In genomic region chr19:1439525-1440417, GRCh38 we compare ENCODE assay signal across 8 cellular contexts. TPM values are rescaled to one million over a fixed set of nuclear protein-coding genes. Genes with fewer than 3 reads are reported as not detected.
A peak's percentile ranks its signal among the peaks of the same experiment; 100 is the strongest.
DNase-seq lines count a peak whose midpoint lies in the region; ATAC-seq, FAIRE-seq and TF ChIP-seq lines count a peak whose summit lies in the region.
"Not testable (repeated sequence)": the region's sequence is repeated elsewhere in the genome, so short reads cannot be mapped to it uniquely, and the experiment has no call there.

No MANE protein-coding gene starts in this region.

- not testable (repeated sequence) for FAIRE-seq in RCC 7860 (lab: Jason Lieb, UNC)

- H3K4me3 ChIP-seq in BE2C (ENCODE audit: low read depth, low read length) (peak overlapping the region; percentile 72), colonic mucosa (peak overlapping the region; percentile 73), heart right ventricle (peak overlapping the region in 9 of 10 donors; percentile 63 to 99 (median 88)), muscle layer of colon (ENCODE audit: low read depth in 1 of 2, low read length in 2 of 2) (peak overlapping the region; percentile 63 to 87), smooth muscle cell (peak overlapping the region; percentile 72)

- DNase-seq in BE2C; HEK293T (ENCODE audit: extremely low spot score); activated T-helper 1 cell treated with anti-CD3 and anti-CD28 coated beads, Interleukin-12 subunit alpha, Interleukin-12 subunit beta, Interleukin-2, Interleukin-4 antibody, amounts not matched to agents 30 ng/mL and 10 ng/mL and 1 ng/mL, durations not matched to agents 14 hours and 24 hours and 36 hours (ENCODE audit: low spot score); colonic mucosa; heart right ventricle; smooth muscle cell (lab: John Stamatoyannopoulos, UW; ENCODE audit: unreplicated experiment): not testable (repeated sequence)
- peak; percentile 49 for DNase-seq in RCC 7860 (ENCODE audit: low spot score)

- H3K9ac ChIP-seq in colonic mucosa (ENCODE audit: low read depth in 2 of 2, low read length in 2 of 2): peak overlapping the region; percentile 81 to 90
- peak overlapping the region; percentile 50 for H3K9ac ChIP-seq in muscle layer of colon (ENCODE audit: low read length)
- H3K9ac ChIP-seq in smooth muscle cell (ENCODE audit: low read depth): peak overlapping the region; percentile 95

- H3K36me3 ChIP-seq in BE2C: peaks cover 45% of the 10 kb centered on the region
- peaks cover 17% of the 10 kb centered on the region for H3K36me3 ChIP-seq in colonic mucosa
- H3K36me3 ChIP-seq in heart right ventricle: peaks cover 0 to 54% (median 28%) of the 10 kb centered on the region in 9 donors
- H3K36me3 ChIP-seq in muscle layer of colon (ENCODE audit: insufficient read depth, low read length): peaks cover 24% of the 10 kb centered on the region
- not testable (repeated sequence) for H3K36me3 ChIP-seq in smooth muscle cell (ENCODE audit: low read depth)

- peaks cover 32% of the 10 kb centered on the region for H3F3A ChIP-seq in smooth muscle cell (ENCODE audit: low read depth)

- H3K4me1 Mint-ChIP-seq in activated T-helper 1 cell treated with anti-CD3 and anti-CD28 coated beads, Interleukin-12 subunit alpha, Interleukin-12 subunit beta, Interleukin-2, Interleukin-4 antibody, amounts not matched to agents 30 ng/mL and 10 ng/mL and 1 ng/mL, durations not matched to agents 14 hours and 24 hours and 36 hours (ENCODE audit: low read depth): not testable (repeated sequence)

- H3K27me3 ChIP-seq in BE2C; colonic mucosa; heart right ventricle; muscle layer of colon (ENCODE audit: control insufficient read depth in 1 of 2, insufficient read depth in 2 of 2, low read length in 2 of 2); smooth muscle cell (ENCODE audit: low read depth): not testable (repeated sequence)

- intact Hi-C loops in activated T-helper 1 cell treated with anti-CD3 and anti-CD28 coated beads, Interleukin-12 subunit alpha, Interleukin-12 subunit beta, Interleukin-2, Interleukin-4 antibody, amounts not matched to agents 30 ng/mL and 10 ng/mL and 1 ng/mL, durations not matched to agents 14 hours and 24 hours and 36 hours (cut with micrococcal nuclease): loop anchor here (2.0 kb wide), 2 partner anchors 39 to 987 kb away; partner anchors contain the start of genes C19orf25 and TIMM13
- intact Hi-C loops in colonic mucosa (cut with DNase I): not testable (repeated sequence)
- intact Hi-C loops in heart right ventricle (cut with DNase I): loop anchor here in 3 of 10 donors (5.0 to 10.0 kb wide), 2 partner anchors 75 to 162 kb away; partner anchors contain the start of genes ADAMTSL5 (in 2 of the 3) and FAM174C (in 1 of the 3)

- not testable (repeated sequence) for H3K9me3 Mint-ChIP-seq in activated T-helper 1 cell treated with anti-CD3 and anti-CD28 coated beads, Interleukin-12 subunit alpha, Interleukin-12 subunit beta, Interleukin-2, Interleukin-4 antibody, amounts not matched to agents 30 ng/mL and 10 ng/mL and 1 ng/mL, durations not matched to agents 14 hours and 24 hours and 36 hours

- WGBS in heart right ventricle, 2 donors: 82 to 85% methylated on average over 56 to 57 of the region's 57 CpGs
- WGBS in smooth muscle cell (ENCODE audit: low lambda C conversion rate): 84% methylated on average over 57 of the region's 57 CpGs

- POLR2A ChIA-PET in HEK293T (lab: Yijun Ruan, JAX): interaction anchor here (0.7 to 1.2 kb wide), 3 partner anchors 13 to 171 kb away, joined by 3 read pairs; partner anchors contain the start of gene CIRBP

- TF ChIP-seq CTCF in BE2C (IDR thresholded peaks at IDR 0.05; ENCODE audit: low read depth, low read length); colonic mucosa (IDR thresholded peaks at IDR 0.05); heart right ventricle (IDR thresholded peaks at IDR 0.05); smooth muscle cell (IDR thresholded peaks at IDR 0.05; ENCODE audit: borderline replicate concordance, insufficient read depth, poor library complexity, severe bottlenecking): not testable (repeated sequence)

- ATAC-seq in heart right ventricle: not testable (repeated sequence)

- peak overlapping the region; percentile 97 for H3K4me2 ChIP-seq in smooth muscle cell

- not testable (repeated sequence) for H3K27me3 Mint-ChIP-seq in activated T-helper 1 cell treated with anti-CD3 and anti-CD28 coated beads, Interleukin-12 subunit alpha, Interleukin-12 subunit beta, Interleukin-2, Interleukin-4 antibody, amounts not matched to agents 30 ng/mL and 10 ng/mL and 1 ng/mL, durations not matched to agents 14 hours and 24 hours and 36 hours (ENCODE audit: insufficient read depth)

- CTCF ChIA-PET in HEK293T (lab: Yijun Ruan, JAX): interaction anchor here (0.7 kb wide), 1 partner anchor 30 kb away, joined by 5 read pairs; no protein-coding TSS in a partner anchor

- peak overlapping the region; percentile 98 for H3K4me3 Mint-ChIP-seq in activated T-helper 1 cell treated with anti-CD3 and anti-CD28 coated beads, Interleukin-12 subunit alpha, Interleukin-12 subunit beta, Interleukin-2, Interleukin-4 antibody, amounts not matched to agents 30 ng/mL and 10 ng/mL and 1 ng/mL, durations not matched to agents 14 hours and 24 hours and 36 hours

- H3K27ac ChIP-seq in colonic mucosa; muscle layer of colon (ENCODE audit: low read depth, low read length); smooth muscle cell (ENCODE audit: low read depth): not testable (repeated sequence)
- peak overlapping the region in 3 of 10 donors; percentile 89 to 94 (median 91) for H3K27ac ChIP-seq in heart right ventricle

- H3K79me2 ChIP-seq in smooth muscle cell (ENCODE audit: low read depth): peaks cover 37% of the 10 kb centered on the region

- not testable (repeated sequence) for H2AFZ ChIP-seq in smooth muscle cell (ENCODE audit: low read depth)

- H3K9me3 ChIP-seq in BE2C; colonic mucosa; heart right ventricle; muscle layer of colon (ENCODE audit: low read length); smooth muscle cell (replicated peaks; ENCODE audit: low read depth): not testable (repeated sequence)

- H4K20me1 ChIP-seq in smooth muscle cell (ENCODE audit: low read depth): peaks cover 72% of the 10 kb centered on the region

- H3K4me1 ChIP-seq in BE2C; smooth muscle cell (ENCODE audit: low read depth): not testable (repeated sequence)
- peaks cover 12% of the 10 kb centered on the region for H3K4me1 ChIP-seq in colonic mucosa
- peaks cover 6 to 34% (median 27%) of the 10 kb centered on the region in 9 donors for H3K4me1 ChIP-seq in heart right ventricle
- peaks cover 14% of the 10 kb centered on the region for H3K4me1 ChIP-seq in muscle layer of colon (ENCODE audit: insufficient read depth, low read length)

- peaks cover 43% of the 10 kb centered on the region for H3K36me3 Mint-ChIP-seq in activated T-helper 1 cell treated with anti-CD3 and anti-CD28 coated beads, Interleukin-12 subunit alpha, Interleukin-12 subunit beta, Interleukin-2, Interleukin-4 antibody, amounts not matched to agents 30 ng/mL and 10 ng/mL and 1 ng/mL, durations not matched to agents 14 hours and 24 hours and 36 hours (ENCODE audit: low read depth)

- H3K27ac Mint-ChIP-seq in activated T-helper 1 cell treated with anti-CD3 and anti-CD28 coated beads, Interleukin-12 subunit alpha, Interleukin-12 subunit beta, Interleukin-2, Interleukin-4 antibody, amounts not matched to agents 30 ng/mL and 10 ng/mL and 1 ng/mL, durations not matched to agents 14 hours and 24 hours and 36 hours: peak overlapping the region; percentile 67

RNA-seq across cellular contexts. Expression of gene RPS15, which starts 1.6 kb away (rescaled TPM):
- polyA plus RNA-seq in BE2C (2012; ENCODE audit: insufficient read depth, insufficient read length, low read depth): 4,587 TPM
- 1,387 and 1,455 TPM in 2 replicates for total RNA-seq in activated T-helper 1 cell treated with anti-CD3 and anti-CD28 coated beads, Interleukin-12 subunit alpha, Interleukin-12 subunit beta, Interleukin-2, Interleukin-4 antibody, amounts not matched to agents 30 ng/mL and 10 ng/mL and 1 ng/mL, durations not matched to agents 14 hours and 24 hours and 36 hours
- 1,000 to 10,000 TPM; 1,055 to 1,445 TPM for total RNA-seq in colonic mucosa
- 100 to 1,000 TPM; 480 to 720 (median 539) TPM for total RNA-seq in heart right ventricle
- 1,000 to 10,000 TPM; 2,400 to 3,724 TPM for polyA plus RNA-seq in heart right ventricle
- total RNA-seq in smooth muscle cell: 2,033 and 2,744 TPM in 2 replicates
- polyA plus RNA-seq in smooth muscle cell: 1,180 and 1,250 TPM in 2 replicates

RNA-seq across cellular contexts. Expression of gene APC2, which starts 10.2 kb away (rescaled TPM):
- 28.2 TPM for polyA plus RNA-seq in BE2C (2012; ENCODE audit: insufficient read depth, insufficient read length, low read depth)
- 0.16 and 0.17 TPM in 2 replicates for total RNA-seq in activated T-helper 1 cell treated with anti-CD3 and anti-CD28 coated beads, Interleukin-12 subunit alpha, Interleukin-12 subunit beta, Interleukin-2, Interleukin-4 antibody, amounts not matched to agents 30 ng/mL and 10 ng/mL and 1 ng/mL, durations not matched to agents 14 hours and 24 hours and 36 hours
- under 1 TPM; 0.05 to 0.42 TPM for total RNA-seq in colonic mucosa
- under 1 TPM in 9 of 10 donors, not detected in 1; 0.02 to 0.23 (median 0.08) TPM for total RNA-seq in heart right ventricle
- polyA plus RNA-seq in heart right ventricle: under 1 TPM; 0.13 to 0.15 TPM
- total RNA-seq in smooth muscle cell: 0.09 and 0.18 TPM in 2 replicates
- 0.30 and 1.0 TPM in 2 replicates for polyA plus RNA-seq in smooth muscle cell

RNA-seq across cellular contexts. Expression of gene DAZAP1, which starts 32.4 kb away (rescaled TPM):
- polyA plus RNA-seq in BE2C (2012; ENCODE audit: insufficient read depth, insufficient read length, low read depth): 146 TPM
- 301 and 304 TPM in 2 replicates for total RNA-seq in activated T-helper 1 cell treated with anti-CD3 and anti-CD28 coated beads, Interleukin-12 subunit alpha, Interleukin-12 subunit beta, Interleukin-2, Interleukin-4 antibody, amounts not matched to agents 30 ng/mL and 10 ng/mL and 1 ng/mL, durations not matched to agents 14 hours and 24 hours and 36 hours
- 100 to 1,000 TPM in 1 of 2 donors, 10 to 100 TPM in 1; 92.9 to 210 TPM for total RNA-seq in colonic mucosa
- total RNA-seq in heart right ventricle: 100 to 1,000 TPM in 2 of 10 donors, 10 to 100 TPM in 8; 56.7 to 111 (median 73.8) TPM
- 10 to 100 TPM; 82.6 to 91.3 TPM for polyA plus RNA-seq in heart right ventricle
- total RNA-seq in smooth muscle cell: 33.7 and 41.7 TPM in 2 replicates
- 35.5 and 37.0 TPM in 2 replicates for polyA plus RNA-seq in smooth muscle cell

RNA-seq across cellular contexts. Expression of gene GAMT, which starts 38.4 kb away (rescaled TPM):
- 17.9 TPM for polyA plus RNA-seq in BE2C (2012; ENCODE audit: insufficient read depth, insufficient read length, low read depth)
- 21.7 and 22.3 TPM in 2 replicates for total RNA-seq in activated T-helper 1 cell treated with anti-CD3 and anti-CD28 coated beads, Interleukin-12 subunit alpha, Interleukin-12 subunit beta, Interleukin-2, Interleukin-4 antibody, amounts not matched to agents 30 ng/mL and 10 ng/mL and 1 ng/mL, durations not matched to agents 14 hours and 24 hours and 36 hours
- total RNA-seq in colonic mucosa: 1 to 10 TPM; 3.3 to 3.7 TPM
- 10 to 100 TPM; 53.4 to 89.2 (median 72.1) TPM for total RNA-seq in heart right ventricle
- 100 to 1,000 TPM in 1 of 2 donors, 10 to 100 TPM in 1; 30.8 to 260 TPM for polyA plus RNA-seq in heart right ventricle
- 15.8 and 22.3 TPM in 2 replicates for total RNA-seq in smooth muscle cell
- polyA plus RNA-seq in smooth muscle cell: 35.2 and 47.4 TPM in 2 replicates

RNA-seq across cellular contexts. Expression of gene C19orf25, which starts 39.2 kb away (rescaled TPM):
- polyA plus RNA-seq in BE2C (2012; ENCODE audit: insufficient read depth, insufficient read length, low read depth): 162 TPM
- 37.1 and 38.5 TPM in 2 replicates for total RNA-seq in activated T-helper 1 cell treated with anti-CD3 and anti-CD28 coated beads, Interleukin-12 subunit alpha, Interleukin-12 subunit beta, Interleukin-2, Interleukin-4 antibody, amounts not matched to agents 30 ng/mL and 10 ng/mL and 1 ng/mL, durations not matched to agents 14 hours and 24 hours and 36 hours
- total RNA-seq in colonic mucosa (10 to 100 TPM; 27.3 to 46.9 TPM), heart right ventricle (10 to 100 TPM; 12.7 to 19.9 (median 15.2) TPM), smooth muscle cell (10.0 and 15.2 TPM in 2 replicates)
- polyA plus RNA-seq in heart right ventricle (10 to 100 TPM; 28.4 to 29.8 TPM), smooth muscle cell (27.9 and 42.2 TPM in 2 replicates)
